23 cellular contexts compared by ENCODE assay signal in genomic region chr3:53489401-53490130, GRCh38. TPM values are rescaled to one million over a fixed set of nuclear protein-coding genes. Genes with fewer than 3 reads are reported as not detected.
A peak's percentile ranks its signal among the peaks of the same experiment; 100 is the strongest.
DNase-seq lines count a peak whose midpoint lies in the region; ATAC-seq, FAIRE-seq and TF ChIP-seq lines count a peak whose summit lies in the region.
"Had no signal": no experiment of that assay in that cellular context is flagged by ENCODE, and none has a peak within 500 bp of the region (broad histone marks: within the 10 kb centered on the region; RNA-seq: fewer than 3 reads in every experiment).

No MANE protein-coding gene starts in this region.

- POLR2A ChIA-PET in Caco-2 (lab: Charles Lee) (no interaction called here), HEK293T (lab: Yijun Ruan, JAX) (no interaction called here)

- ATAC-seq in gastrocnemius medialis = no peak

- H3K79me2 ChIP-seq in parathyroid adenoma = no peaks in the 10 kb centered on the region

- TF ChIP-seq CTCF in Caco-2 (IDR thresholded peaks at IDR 0.05; ENCODE audit: insufficient read depth in 1 of 2, low read depth in 1 of 2, low read length in 1 of 2, severe bottlenecking in 1 of 2, unreplicated experiment in 1 of 2) (no peak), endodermal cell (conservative IDR thresholded peaks at IDR 0.05) (no peak), parathyroid adenoma (IDR thresholded peaks at IDR 0.05) (no peak), gastrocnemius medialis (IDR thresholded peaks at IDR 0.05 in 4 of 5, conservative IDR thresholded peaks at IDR 0.05 in 1 of 5) (no peak)

- H3K4me3 Mint-ChIP-seq in Caco-2 (ENCODE audit: unreplicated experiment) (peak overlapping the region; percentile 5), endodermal cell (peak overlapping the region; percentile 14)

- H3K9me3 ChIP-seq in Caco-2 (no peaks in the 10 kb centered on the region), endodermal cell (ENCODE audit: control insufficient read depth, low read length) (no peaks in the 10 kb centered on the region), parathyroid adenoma (ENCODE audit: control insufficient read depth, low read length) (no peaks in the 10 kb centered on the region), gastrocnemius medialis (no peaks in the 10 kb centered on the region)
- H3K9me3 ChIP-seq: BLaER1, MG63 had no signal

- no peak overlapping the region for H2AFZ ChIP-seq in parathyroid adenoma
- H2AFZ ChIP-seq: PC-9 had no signal

- H3K9ac ChIP-seq in endodermal cell (ENCODE audit: extremely low read depth, low read length, poor library complexity, severe bottlenecking) (no peak overlapping the region), parathyroid adenoma (no peak overlapping the region)
- H3K9ac ChIP-seq: BLaER1 had no signal

- H3K4me3 ChIP-seq in Caco-2 (ENCODE audit: low read depth, low read length) (no peak overlapping the region), endodermal cell (ENCODE audit: low read length) (no peak overlapping the region), parathyroid adenoma (ENCODE audit: low read depth, low read length) (no peak overlapping the region), gastrocnemius medialis (no peak overlapping the region)
- H3K4me3 ChIP-seq: BLaER1, MG63, PC-9 had no signal

- DNase-seq in Caco-2 (peak; percentile 35 to 70), HEK293T (ENCODE audit: extremely low spot score) (peak; percentile 44), endodermal cell (no peak), KBM-7 (no peak), gastrocnemius medialis (no peak), GM12891 (ENCODE audit: insufficient read length, low spot score) (no peak)
- DNase-seq: ACHN; Calu3; CD4-positive, alpha-beta memory T cell; GOT3; HCEC 1CT; MG63; NCI-H1048; NCI-H1436 treated with DMSO at 0.1 percent for 48 hours; NCI-H2081; NCI-H748 treated with DMSO at 0.1 percent for 48 hours; PC-9; RPMI8226 had no signal

- no peak for FAIRE-seq in GM12891 (lab: Jason Lieb, UNC)
- FAIRE-seq: G401.6, GM18507 had no signal

- no peak overlapping the region for H3K27ac ChIP-seq in endodermal cell (ENCODE audit: low read depth, low read length)
- H3K27ac ChIP-seq in parathyroid adenoma = no peak overlapping the region
- no peak overlapping the region for H3K27ac ChIP-seq in gastrocnemius medialis
- H3K27ac ChIP-seq: BLaER1, PC-9 had no signal

- H3K36me3 ChIP-seq in Caco-2 (ENCODE audit: control insufficient read depth, insufficient read depth, low read length) (no peaks in the 10 kb centered on the region; the same call in 1 of the 2 replicates), endodermal cell (ENCODE audit: control insufficient read depth, insufficient read depth, low read length) (no peaks in the 10 kb centered on the region), parathyroid adenoma (ENCODE audit: control insufficient read depth, insufficient read depth, low read length) (no peaks in the 10 kb centered on the region), gastrocnemius medialis (no peaks in the 10 kb centered on the region)
- H3K36me3 ChIP-seq: BLaER1, MG63 had no signal

- H3K4me1 Mint-ChIP-seq in Caco-2 (ENCODE audit: low read depth, unreplicated experiment) = peaks cover 13% of the 10 kb centered on the region
- peaks cover 34% of the 10 kb centered on the region for H3K4me1 Mint-ChIP-seq in endodermal cell

- TF ChIP-seq POLR2A in gastrocnemius medialis (IDR thresholded peaks at IDR 0.05) = no peak
- TF ChIP-seq POLR2A in GM12891 (IDR thresholded peaks at IDR 0.05; ENCODE audit: low read depth, low read length) = no peak

- BruUV-seq in Caco-2 (replicated peaks; lab: Mats Ljungman, UMichigan) = no TSS peak

- no peaks in the 10 kb centered on the region for H3K27me3 ChIP-seq in Caco-2 (replicated peaks; ENCODE audit: control insufficient read depth, insufficient read depth, low read length)
- peaks cover 29% of the 10 kb centered on the region for H3K27me3 ChIP-seq in endodermal cell (ENCODE audit: control insufficient read depth, insufficient read depth, low read length, poor library complexity, severe bottlenecking)
- no peaks in the 10 kb centered on the region for H3K27me3 ChIP-seq in parathyroid adenoma (ENCODE audit: control insufficient read depth, insufficient read depth, low read length)
- H3K27me3 ChIP-seq in gastrocnemius medialis = peaks cover 7 to 11% (median 9%) of the 10 kb centered on the region in 3 donors
- H3K27me3 ChIP-seq: MG63 had no signal

- in situ Hi-C loops in KBM-7 (cut with MboI; ENCODE audit: low pct_unique_long_range_greater_than_20kb, low sequenced_read_pairs) (no loop called here), gastrocnemius medialis (cut with MboI; ENCODE audit: low sequenced_read_pairs in 4 of 4) (no loop called here)

- peak overlapping the region; percentile 20 for H3K4me2 ChIP-seq in parathyroid adenoma (ENCODE audit: low read length)
- H3K4me2 ChIP-seq: BLaER1, PC-9 had no signal

- H3K4me1 ChIP-seq in Caco-2 (peaks cover 23% of the 10 kb centered on the region), endodermal cell (ENCODE audit: control insufficient read depth, insufficient read depth, low read length) (peaks cover 3% of the 10 kb centered on the region), parathyroid adenoma (no peaks in the 10 kb centered on the region), gastrocnemius medialis (peaks cover 0 to 7% of the 10 kb centered on the region in 2 donors)

- WGBS in endodermal cell (ENCODE audit: insufficient coverage in 1 of 2, insufficient read length in 1 of 2), 2 experiments = 67 to 74% methylated on average over 1 to 4 of the region's 4 CpGs

- H3K27ac Mint-ChIP-seq in Caco-2 (ENCODE audit: unreplicated experiment) = no peak overlapping the region
- no peak overlapping the region for H3K27ac Mint-ChIP-seq in endodermal cell
- H3K27ac Mint-ChIP-seq: CD4-positive, alpha-beta memory T cell had no signal

- H3K9me3 Mint-ChIP-seq in Caco-2 (ENCODE audit: unreplicated experiment) (no peaks in the 10 kb centered on the region), endodermal cell (no peaks in the 10 kb centered on the region)

- H3K36me3 Mint-ChIP-seq in Caco-2 (ENCODE audit: insufficient read depth, unreplicated experiment) (no peaks in the 10 kb centered on the region), endodermal cell (ENCODE audit: low read depth) (no peaks in the 10 kb centered on the region)
- H3K36me3 Mint-ChIP-seq: CD4-positive, alpha-beta memory T cell had no signal

- CTCF ChIA-PET in Caco-2 (lab: Charles Lee) (no interaction called here), HEK293T (lab: Yijun Ruan, JAX) (no interaction called here)

- intact Hi-C loops in Caco-2 (cut with micrococcal nuclease; ENCODE audit: unreplicated experiment) (loop anchor here (1.0 kb wide), 1 partner anchor 11 kb away; no protein-coding TSS in a partner anchor), gastrocnemius medialis (cut with DNase I; ENCODE audit: low total_unique reads) (loop anchor here (10.0 kb wide), 1 partner anchor 185 kb away; no protein-coding TSS in a partner anchor)

- H3K27me3 Mint-ChIP-seq in Caco-2 (ENCODE audit: insufficient read depth, unreplicated experiment) (no peaks in the 10 kb centered on the region), endodermal cell (ENCODE audit: insufficient read depth) (peaks cover 34% of the 10 kb centered on the region)

TF ChIP-seq in HEK293T, 16 proteins besides CTCF, POLR2A, EP300 and RAD21:
- peak; percentile 92 for TF ChIP-seq CTBP1 (IDR thresholded peaks at IDR 0.05; ENCODE audit: borderline replicate concordance)
- no peak for TF ChIP-seq HDGF (IDR thresholded peaks at IDR 0.05; ENCODE audit: borderline replicate concordance)
- no peak for TF ChIP-seq ELF4 (IDR thresholded peaks at IDR 0.05)
- peak; percentile 91 for TF ChIP-seq PKNOX1 (IDR thresholded peaks at IDR 0.05)
- peak; percentile 62; the same call in 1 of the 2 replicates for TF ChIP-seq ARNT (IDR thresholded peaks at IDR 0.05)

TF ChIP-seq in GM12891, 5 proteins besides CTCF, POLR2A, EP300 and RAD21:
- TF ChIP-seq POU2F2 (IDR thresholded peaks at IDR 0.05; ENCODE audit: low read depth, low read length) (no peak), SPI1 (IDR thresholded peaks at IDR 0.05; ENCODE audit: low read depth, low read length) (no peak), POLR2AphosphoS5 (IDR thresholded peaks at IDR 0.05; ENCODE audit: low read depth, low read length) (no peak), PAX5 (IDR thresholded peaks at IDR 0.05; ENCODE audit: insufficient read depth, low read length, severe bottlenecking) (no peak), TAF1 (IDR thresholded peaks at IDR 0.05; ENCODE audit: low read depth, low read length) (no peak)

RNA-seq across cellular contexts. Expression of gene CACNA1D, which starts 4.8 kb away (rescaled TPM):
- total RNA-seq in Caco-2 (2022) = 13.3 and 15.6 TPM in 2 replicates
- total RNA-seq in endodermal cell = 1 to 10 TPM; 2.2 to 3.8 TPM
- polyA plus RNA-seq in endodermal cell (2013, experiment 1 of 2) = 0.61 TPM
- 0.79 TPM for polyA plus RNA-seq in endodermal cell (2013, experiment 2 of 2)
- total RNA-seq in gastrocnemius medialis = under 1 TPM in 2 of 4 donors, not detected in 2; 0.18 to 0.34 TPM
- polyA plus RNA-seq in GM12891 (2012; ENCODE audit: low read depth, missing spikeins) = 2.0 TPM
- total RNA-seq: CD4-positive, alpha-beta memory T cell; NCI-H460; PC-9 had no signal

Comparison
In these comparisons a context has a peak if more than half of its experiments do, and no peak if none do; other contexts are left out.
1. DNase-seq: peak in Caco-2 (2 of 2) and HEK293T (single experiment); none in endodermal cell (single experiment), KBM-7 (single experiment), gastrocnemius medialis (0 of 2) and GM12891 (single experiment).